In genomic region chr4:61478340-61478739, GRCh38 we compare ENCODE assay signal across 26 cellular contexts.
"Had no signal": no experiment of that assay in that cellular context is flagged by ENCODE, and none has a peak within 500 bp of the region (broad histone marks: within the 10 kb centered on the region; RNA-seq: fewer than 3 reads in every experiment).

No MANE protein-coding gene starts in this region.

- H3K9me3 ChIP-seq: stomach, suprapubic skin, testis, thoracic aorta, thyroid gland, tibial artery, tibial nerve, transverse colon, upper lobe of left lung, upper lobe of right lung, uterus, vagina had no signal

- H3K27ac ChIP-seq: stomach, suprapubic skin, testis, thoracic aorta, thyroid gland, tibial artery, tibial nerve, transverse colon, upper lobe of left lung, upper lobe of right lung, uterus, vagina had no signal

- H3K36me3 ChIP-seq: stomach, suprapubic skin, thoracic aorta, thyroid gland, tibial artery, tibial nerve, transverse colon, upper lobe of left lung, upper lobe of right lung, uterus, vagina had no signal

- H3K4me1 ChIP-seq: suprapubic skin, testis, thyroid gland, transverse colon, upper lobe of left lung, upper lobe of right lung, uterus, vagina had no signal

- H3K4me3 ChIP-seq: stomach, suprapubic skin, testis, thoracic aorta, thyroid gland, tibial artery, tibial nerve, transverse colon, upper lobe of left lung, upper lobe of right lung, uterus, vagina had no signal

- ATAC-seq: stimulated activated effector memory CD8-positive, alpha-beta T cell treated with anti-CD3 and anti-CD28 coated beads, Interleukin-12 subunit alpha, Interleukin-12 subunit beta, amount 100 ng/mL, for 72 hours; stimulated activated memory B cell treated with anti-CD40 and anti-IgM and Interleukin-4, amounts not matched to agents 10 μg/mL and 1 μg/mL and 100 μg/mL, for 72 hours; stimulated activated naive B cell treated with anti-CD40 and anti-IgM and Interleukin-4, amounts not matched to agents 10 μg/mL and 1 μg/mL and 100 μg/mL, for 72 hours; stimulated activated naive CD8-positive, alpha-beta T cell treated with anti-CD3 and anti-CD28 coated beads, Interleukin-15, amount 100 ng/mL, for 72 hours; stimulated activated naive CD8-positive, alpha-beta T cell treated with anti-CD3 and anti-CD28 coated beads, Interleukin-15, Interleukin-2, amounts not matched to agents 100 U/mL and 50 U/mL, for 24 hours; upper lobe of right lung had no signal

- H3K27me3 ChIP-seq: stomach, suprapubic skin, testis, thyroid gland, tibial artery, tibial nerve, transverse colon, upper lobe of left lung, upper lobe of right lung, uterus, vagina had no signal

- DNase-seq: stimulated activated CD4-positive, alpha-beta T cell treated with anti-CD3 and anti-CD28 coated beads, Interleukin-2, amount 100 ng/mL, for 48 hours; stimulated activated CD4-positive, alpha-beta T cell treated with anti-CD3 and anti-CD28 coated beads, Interleukin-4, amount 100 ng/mL, for 1 hour; stimulated activated CD4-positive, alpha-beta T cell treated with anti-CD3 and anti-CD28 coated beads, Interleukin-4, amount 100 ng/mL, for 24 hours; stimulated activated CD4-positive, alpha-beta T cell treated with anti-CD3 and anti-CD28 coated beads, Interleukin-4, amount 100 ng/mL, for 4 hours; stimulated activated CD8-positive, alpha-beta memory T cell treated with anti-CD3 and anti-CD28 coated beads, Interleukin-4, amount 100 ng/mL, for 48 hours; stimulated activated naive B cell treated with anti-CD40 and anti-IgM and Interleukin-4, amounts not matched to agents 10 μg/mL and 1 μg/mL and 100 μg/mL, for 72 hours; stimulated activated naive CD4-positive, alpha-beta T cell; stimulated activated naive CD4-positive, alpha-beta T cell treated with Interleukin-2 at 50 U/mL for 16 hours; stimulated activated naive CD8-positive, alpha-beta T cell treated with anti-CD3 and anti-CD28 coated beads, Interleukin-15, amount 100 ng/mL, for 72 hours; stimulated activated naive CD8-positive, alpha-beta T cell treated with anti-CD3 and anti-CD28 coated beads, Interleukin-15, Interleukin-2, amounts not matched to agents 100 U/mL and 50 U/mL, for 24 hours; stomach; substantia nigra; testis; thyroid gland; tibial artery; transverse colon; trophoblast cell; upper lobe of left lung; upper lobe of right lung; uterus had no signal
